Comparison of ENCODE assay signal across 12 cellular contexts in the genomic region with DNA sequence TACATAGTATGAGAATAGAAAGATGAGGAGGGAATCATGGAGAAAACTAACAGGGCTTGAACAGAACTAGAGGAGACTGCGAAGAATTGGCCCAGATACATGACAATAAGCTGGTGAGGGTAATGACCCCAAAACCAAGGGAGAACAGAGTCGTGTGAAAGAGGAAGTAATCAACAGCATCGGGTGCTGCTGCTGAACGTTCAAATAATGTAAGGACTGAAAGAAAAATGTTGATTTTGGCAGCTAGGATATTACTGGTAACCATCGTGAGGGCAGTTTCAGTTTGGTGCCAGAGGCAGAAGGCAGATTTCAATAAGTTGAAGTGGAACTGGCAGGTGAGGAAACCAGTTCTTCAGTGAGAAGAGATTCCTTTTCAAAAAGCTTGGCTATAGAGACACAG.
DNase-seq lines count a peak whose midpoint lies in the region; ATAC-seq and TF ChIP-seq lines count a peak whose summit lies in the region.
"Had no signal": no experiment of that assay in that cellular context is flagged by ENCODE, and none has a peak within 500 bp of the region (broad histone marks: within the 10 kb centered on the region; RNA-seq: fewer than 3 reads in every experiment).

No MANE protein-coding gene starts in this region.

- ATAC-seq in GM18858 (IDR thresholded peaks at IDR 0.05; ENCODE audit: unreplicated experiment) = peak; percentile 79
- ATAC-seq in T-helper 17 cell = no peak

- no peaks in the 10 kb centered on the region for H3K4me1 Mint-ChIP-seq in HFFc6 (ENCODE audit: low read depth)
- peaks cover 28% of the 10 kb centered on the region for H3K4me1 Mint-ChIP-seq in T-helper 17 cell

- H3K9me3 Mint-ChIP-seq in HFFc6 = no peaks in the 10 kb centered on the region
- H3K9me3 Mint-ChIP-seq: activated CD4-positive, alpha-beta T cell treated with anti-CD3 and anti-CD28 coated beads, Interleukin-2, amount 10 ng/mL, durations not matched to agents 7 days and 5 days; activated naive CD4-positive, alpha-beta T cell treated with anti-CD3 and anti-CD28 coated beads, Interleukin-2, amount 50 U/mL, for 24 hours had no signal

- in situ Hi-C loops in brain microvascular endothelial cell (cut with HindIII; ENCODE audit: low pct_ligation_motif_present, low sequenced_read_pairs) = no loop called here

- TF ChIP-seq CTCF in HFFc6 (IDR thresholded peaks at IDR 0.05) (no peak), brain microvascular endothelial cell (IDR thresholded peaks at IDR 0.05; ENCODE audit: low read depth, low read length, missing control alignments) (no peak)

- H3K4me3 Mint-ChIP-seq in HFFc6 = peak overlapping the region; percentile 46
- H3K4me3 Mint-ChIP-seq in T-helper 17 cell = no peak overlapping the region
- H3K4me3 Mint-ChIP-seq: activated CD4-positive, alpha-beta T cell treated with anti-CD3 and anti-CD28 coated beads, Interleukin-2, amount 10 ng/mL, durations not matched to agents 7 days and 5 days; activated naive CD4-positive, alpha-beta T cell treated with anti-CD3 and anti-CD28 coated beads, Interleukin-2, amount 50 U/mL, for 24 hours had no signal

- no peaks in the 10 kb centered on the region for H3K36me3 Mint-ChIP-seq in HFFc6 (ENCODE audit: low read depth)
- peaks cover 4% of the 10 kb centered on the region for H3K36me3 Mint-ChIP-seq in T-helper 17 cell (ENCODE audit: low read depth)
- H3K36me3 Mint-ChIP-seq: activated naive CD4-positive, alpha-beta T cell treated with anti-CD3 and anti-CD28 coated beads, Interleukin-2, amount 50 U/mL, for 24 hours had no signal

- H3K27ac Mint-ChIP-seq in HFFc6 (no peak overlapping the region), T-helper 17 cell (peak overlapping the region; percentile 62)
- H3K27ac Mint-ChIP-seq: activated CD4-positive, alpha-beta T cell treated with anti-CD3 and anti-CD28 coated beads, Interleukin-2, amount 10 ng/mL, durations not matched to agents 7 days and 5 days; activated naive CD4-positive, alpha-beta T cell treated with anti-CD3 and anti-CD28 coated beads, Interleukin-2, amount 50 U/mL, for 24 hours had no signal

- DNase-seq in HFFc6 = no peak
- peak; percentile 67 to 76 for DNase-seq in Kasumi-1 (lab: John Stamatoyannopoulos, UW)
- DNase-seq in T-helper 17 cell = no peak
- no peak for DNase-seq in brain microvascular endothelial cell
- no peak for DNase-seq in iPS-NIHi7 (ENCODE audit: extremely low spot score)
- no peak for DNase-seq in central memory CD4-positive, alpha-beta T cell
- DNase-seq in 8988T = no peak
- DNase-seq: activated CD4-positive, alpha-beta T cell treated with anti-CD3 and anti-CD28 coated beads, Interleukin-2, amount 10 ng/mL, durations not matched to agents 7 days and 5 days; head of caudate nucleus; transverse colon had no signal

- no peak overlapping the region for H3K4me3 ChIP-seq in brain microvascular endothelial cell (ENCODE audit: low read depth, low read length)
- H3K4me3 ChIP-seq: transverse colon had no signal

- H3K27me3 ChIP-seq in brain microvascular endothelial cell (replicated peaks) = no peaks in the 10 kb centered on the region
- H3K27me3 ChIP-seq: transverse colon had no signal

- no peaks in the 10 kb centered on the region for H3K9me3 ChIP-seq in T-helper 17 cell (ENCODE audit: control insufficient read depth, low read length, poor library complexity, severe bottlenecking)
- H3K9me3 ChIP-seq: transverse colon had no signal

- H3K27ac ChIP-seq in brain microvascular endothelial cell = no peak overlapping the region
- H3K27ac ChIP-seq: transverse colon had no signal

- no peaks in the 10 kb centered on the region for H3K36me3 ChIP-seq in brain microvascular endothelial cell (replicated peaks)
- H3K36me3 ChIP-seq: transverse colon had no signal

- H3K27me3 Mint-ChIP-seq in HFFc6 (ENCODE audit: insufficient read depth) (no peaks in the 10 kb centered on the region), T-helper 17 cell (peaks cover 15% of the 10 kb centered on the region)
- H3K27me3 Mint-ChIP-seq: activated CD4-positive, alpha-beta T cell treated with anti-CD3 and anti-CD28 coated beads, Interleukin-2, amount 10 ng/mL, durations not matched to agents 7 days and 5 days had no signal

Comparison
In these comparisons a context has a peak if more than half of its experiments do, and no peak if none do; other contexts are left out.
1. DNase-seq: peak in Kasumi-1 (2 of 2); none in HFFc6 (single experiment), T-helper 17 cell (0 of 3), brain microvascular endothelial cell (single experiment), iPS-NIHi7 (single experiment), central memory CD4-positive, alpha-beta T cell (single experiment) and 8988T (single experiment).